ENCODE assay signal across 26 cellular contexts in the genomic region with DNA sequence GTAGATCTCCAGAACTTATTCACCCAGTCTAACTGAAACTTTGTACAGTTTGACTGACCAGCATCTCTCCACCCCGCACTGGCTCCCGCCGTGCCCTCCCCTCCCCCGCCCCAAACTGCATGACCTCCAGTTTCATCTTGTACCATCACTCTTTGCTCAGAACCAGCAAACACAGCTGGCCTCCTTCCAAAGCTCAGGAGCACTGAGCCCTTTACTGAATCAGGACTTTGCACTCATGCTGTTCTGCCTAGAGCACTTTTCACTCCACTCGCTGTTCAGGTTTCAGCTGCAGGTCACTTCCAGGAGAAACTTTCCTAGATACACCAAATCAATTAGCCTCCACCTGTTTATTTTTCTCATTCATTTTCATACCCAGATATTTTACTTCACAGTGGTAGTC.
DNase-seq lines count a peak whose midpoint lies in the region; ATAC-seq and TF ChIP-seq lines count a peak whose summit lies in the region.
"Had no signal": no experiment of that assay in that cellular context is flagged by ENCODE, and none has a peak within 500 bp of the region (broad histone marks: within the 10 kb centered on the region; RNA-seq: fewer than 3 reads in every experiment).

No MANE protein-coding gene starts in this region.

- H3K36me3 ChIP-seq in Caco-2 (ENCODE audit: control insufficient read depth, insufficient read depth, low read length), result no peaks in the 10 kb centered on the region
- H3K36me3 ChIP-seq: BLaER1, heart right ventricle, upper lobe of left lung had no signal

- H3K27me3 ChIP-seq in Caco-2 (replicated peaks; ENCODE audit: control insufficient read depth, insufficient read depth, low read length), result no peaks in the 10 kb centered on the region
- H3K27me3 ChIP-seq: BLaER1, heart right ventricle, upper lobe of left lung had no signal

- no peak overlapping the region for H3K4me3 Mint-ChIP-seq in Caco-2 (ENCODE audit: unreplicated experiment)
- H3K4me3 Mint-ChIP-seq: activated CD4-positive, alpha-beta memory T cell treated with anti-CD3 and anti-CD28 coated beads, Interleukin-2, amount 10 ng/mL, durations not matched to agents 7 days and 5 days; activated naive CD4-positive, alpha-beta T cell treated with anti-CD3 and anti-CD28 coated beads, Interleukin-2, amount 50 U/mL, for 24 hours; activated T-helper 17 cell treated with anti-CD3 and anti-CD28 coated beads, Interleukin-2, amount 50 U/mL, for 72 hours; mesothelial cell of epicardium; naive thymus-derived CD8-positive, alpha-beta T cell had no signal

- POLR2A ChIA-PET in Caco-2 (lab: Charles Lee), result no interaction called here

- H3K4me3 ChIP-seq in Caco-2 (ENCODE audit: low read depth, low read length), result no peak overlapping the region
- H3K4me3 ChIP-seq: BLaER1, coronary artery, heart right ventricle, upper lobe of left lung had no signal

- DNase-seq in Caco-2 (peak; percentile 29 to 56), HuH-7.5 (ENCODE audit: low spot score) (peak; percentile 25), ecto neural progenitor cell (ENCODE audit: low spot score) (peak; percentile 50), mucosa of gallbladder (ENCODE audit: low spot score) (peak; percentile 58)
- no peak for DNase-seq in effector CD4-positive, alpha-beta T cell
- DNase-seq: activated CD4-positive, alpha-beta memory T cell treated with anti-CD3 and anti-CD28 coated beads, Interleukin-2, amount 10 ng/mL, durations not matched to agents 7 days and 5 days; activated CD4-positive, CD25-positive, alpha-beta regulatory T cell treated with anti-CD3 and anti-CD28 coated beads, Interleukin-2, amount 50 U/mL, for 72 hours; activated CD8-positive, alpha-beta memory T cell treated with anti-CD3 and anti-CD28 coated beads, Interleukin-2, amount 50 U/mL, for 48 hours; foreskin fibroblast; heart right ventricle; KBM-7; kidney glomerular epithelial cell; MM.1S; naive thymus-derived CD8-positive, alpha-beta T cell; NCI-H524; stimulated activated CD4-positive, alpha-beta T cell treated with anti-CD3 and anti-CD28 coated beads, Interleukin-2, amount 100 ng/mL, for 24 hours; upper lobe of left lung had no signal

- intact Hi-C loops in Caco-2 (cut with micrococcal nuclease; ENCODE audit: unreplicated experiment), result loop anchor here (2.0 to 10.0 kb wide), 3 partner anchors 156 to 282 kb away; no protein-coding TSS in a partner anchor

- H3K27ac Mint-ChIP-seq in Caco-2 (ENCODE audit: unreplicated experiment), result no peak overlapping the region
- H3K27ac Mint-ChIP-seq: activated CD4-positive, alpha-beta memory T cell treated with anti-CD3 and anti-CD28 coated beads, Interleukin-2, amount 10 ng/mL, durations not matched to agents 7 days and 5 days; activated naive CD4-positive, alpha-beta T cell treated with anti-CD3 and anti-CD28 coated beads, Interleukin-2, amount 50 U/mL, for 24 hours; activated T-helper 17 cell treated with anti-CD3 and anti-CD28 coated beads, Interleukin-2, amount 50 U/mL, for 72 hours; mesothelial cell of epicardium; naive thymus-derived CD8-positive, alpha-beta T cell had no signal

- CTCF ChIA-PET in Caco-2 (lab: Charles Lee), result no interaction called here

- BruUV-seq in Caco-2 (replicated peaks; lab: Mats Ljungman, UMichigan), result no TSS peak

- TF ChIP-seq CTCF in Caco-2 (IDR thresholded peaks at IDR 0.05; ENCODE audit: insufficient read depth in 1 of 2, low read depth in 1 of 2, low read length in 1 of 2, severe bottlenecking in 1 of 2, unreplicated experiment in 1 of 2), result no peak

- no peaks in the 10 kb centered on the region for H3K9me3 ChIP-seq in Caco-2
- H3K9me3 ChIP-seq: BLaER1, heart right ventricle, upper lobe of left lung had no signal

- no peaks in the 10 kb centered on the region for H3K4me1 ChIP-seq in Caco-2
- H3K4me1 ChIP-seq: BLaER1 had no signal

- no peaks in the 10 kb centered on the region for H3K27me3 Mint-ChIP-seq in Caco-2 (ENCODE audit: insufficient read depth, unreplicated experiment)
- H3K27me3 Mint-ChIP-seq: activated CD4-positive, alpha-beta memory T cell treated with anti-CD3 and anti-CD28 coated beads, Interleukin-2, amount 10 ng/mL, durations not matched to agents 7 days and 5 days; activated naive CD4-positive, alpha-beta T cell treated with anti-CD3 and anti-CD28 coated beads, Interleukin-2, amount 50 U/mL, for 24 hours had no signal

- ATAC-seq in GM21723 (IDR thresholded peaks at IDR 0.05; ENCODE audit: unreplicated experiment) (no peak), GM18873 (IDR thresholded peaks at IDR 0.05; ENCODE audit: low FRiP score, unreplicated experiment) (no peak)
- ATAC-seq: activated T-helper 17 cell treated with anti-CD3 and anti-CD28 coated beads, Interleukin-2, amount 50 U/mL, for 72 hours; esophagus mucosa; HCT116; naive thymus-derived CD8-positive, alpha-beta T cell had no signal

- no peaks in the 10 kb centered on the region for H3K36me3 Mint-ChIP-seq in Caco-2 (ENCODE audit: insufficient read depth, unreplicated experiment)
- H3K36me3 Mint-ChIP-seq: activated naive CD4-positive, alpha-beta T cell treated with anti-CD3 and anti-CD28 coated beads, Interleukin-2, amount 50 U/mL, for 24 hours; mesothelial cell of epicardium; naive thymus-derived CD8-positive, alpha-beta T cell had no signal

- H3K9me3 Mint-ChIP-seq in Caco-2 (ENCODE audit: unreplicated experiment), result no peaks in the 10 kb centered on the region
- H3K9me3 Mint-ChIP-seq: activated CD4-positive, alpha-beta memory T cell treated with anti-CD3 and anti-CD28 coated beads, Interleukin-2, amount 10 ng/mL, durations not matched to agents 7 days and 5 days; activated naive CD4-positive, alpha-beta T cell treated with anti-CD3 and anti-CD28 coated beads, Interleukin-2, amount 50 U/mL, for 24 hours; activated T-helper 17 cell treated with anti-CD3 and anti-CD28 coated beads, Interleukin-2, amount 50 U/mL, for 72 hours; naive thymus-derived CD8-positive, alpha-beta T cell had no signal

- H3K4me1 Mint-ChIP-seq in Caco-2 (ENCODE audit: low read depth, unreplicated experiment), result peaks cover 20% of the 10 kb centered on the region
- H3K4me1 Mint-ChIP-seq: activated CD4-positive, alpha-beta memory T cell treated with anti-CD3 and anti-CD28 coated beads, Interleukin-2, amount 10 ng/mL, durations not matched to agents 7 days and 5 days; activated naive CD4-positive, alpha-beta T cell treated with anti-CD3 and anti-CD28 coated beads, Interleukin-2, amount 50 U/mL, for 24 hours; activated T-helper 17 cell treated with anti-CD3 and anti-CD28 coated beads, Interleukin-2, amount 50 U/mL, for 72 hours had no signal
